In genomic region chr16:10579965-10580918, GRCh38 we compare ENCODE assay signal across 9 cellular contexts. TPM values are rescaled to one million over a fixed set of nuclear protein-coding genes. Genes with fewer than 3 reads are reported as not detected.
DNase-seq lines count a peak whose midpoint lies in the region; ATAC-seq, FAIRE-seq and TF ChIP-seq lines count a peak whose summit lies in the region.
"Had no signal": no experiment of that assay in that cellular context is flagged by ENCODE, and none has a peak within 500 bp of the region (broad histone marks: within the 10 kb centered on the region; RNA-seq: fewer than 3 reads in every experiment).

TSS of gene EMP2 (minus strand) at chr16:10580598. CDS start at chr16:10547617, 32,981 bp downstream.

- POLR2A ChIA-PET in CD8-positive, alpha-beta T cell (lab: Charles Lee): no interaction called here

- H3K9me2 ChIP-seq in MM.1S (replicated peaks; ENCODE audit: insufficient read depth, low read length): no peaks in the 10 kb centered on the region

- peak; percentile 88 for DNase-seq in Daoy (ENCODE audit: low read depth)
- peak; percentile 39 for DNase-seq in MM.1S
- peak; percentile 48 for DNase-seq in astrocyte (ENCODE audit: low read depth)
- peak; percentile 88 for DNase-seq in left ventricle myocardium inferior
- peak; percentile 82 to 86 for DNase-seq in psoas muscle
- DNase-seq in CD8-positive, alpha-beta T cell: no peak

- H3K4me3 Mint-ChIP-seq in astrocyte (ENCODE audit: unreplicated experiment): peak within 1 kb of the TSS; percentile 81
- no peak within 1 kb of the TSS for H3K4me3 Mint-ChIP-seq in CD8-positive, alpha-beta T cell
- H3K4me3 Mint-ChIP-seq: T-helper 1 cell treated with Interleukin-12 subunit alpha and Interleukin-12 subunit beta and Interleukin-4 antibody, amounts not matched to agents 30 μg/mL and 1 μg/mL, for 36 hours had no signal

- H3K27ac ChIP-seq in MM.1S (ENCODE audit: low read length) (no peak within 1 kb of the TSS), astrocyte (ENCODE audit: low read depth, low read length) (peak within 1 kb of the TSS; percentile 67), left ventricle myocardium inferior (replicated peaks) (peak within 1 kb of the TSS; percentile 99), psoas muscle (peak within 1 kb of the TSS; percentile 86)
- no peak within 1 kb of the TSS for H3K27ac ChIP-seq in CD8-positive, alpha-beta T cell (ENCODE audit: low read depth, low read length)

- H3K27ac Mint-ChIP-seq in astrocyte (ENCODE audit: unreplicated experiment): no peak within 1 kb of the TSS
- H3K27ac Mint-ChIP-seq in CD8-positive, alpha-beta T cell: no peak within 1 kb of the TSS
- H3K27ac Mint-ChIP-seq: T-helper 1 cell treated with Interleukin-12 subunit alpha and Interleukin-12 subunit beta and Interleukin-4 antibody, amounts not matched to agents 30 μg/mL and 1 μg/mL, for 36 hours had no signal

- H2AFZ ChIP-seq in MM.1S (ENCODE audit: low read length): peak within 1 kb of the TSS; percentile 97
- peak within 1 kb of the TSS; percentile 96 for H2AFZ ChIP-seq in astrocyte (ENCODE audit: low read depth, low read length)

- H3K4me1 Mint-ChIP-seq in astrocyte (ENCODE audit: low read depth, unreplicated experiment): peaks cover 14% of the 10 kb centered on the region
- H3K4me1 Mint-ChIP-seq in CD8-positive, alpha-beta T cell (ENCODE audit: low read depth): peaks cover 2% of the 10 kb centered on the region

- 0 to 1% (median 1%) methylated on average over 63 to 92 of the region's 92 CpGs for WGBS in psoas muscle, 3 donors

- ATAC-seq in psoas muscle (peak; percentile 62 to 83 (median 70)), HG03521 (IDR thresholded peaks at IDR 0.05; ENCODE audit: unreplicated experiment) (no peak), HG02981 (IDR thresholded peaks at IDR 0.05; ENCODE audit: unreplicated experiment) (no peak)
- no peak for ATAC-seq in CD8-positive, alpha-beta T cell

- peaks cover 24% of the 10 kb centered on the region for H3K79me2 ChIP-seq in MM.1S (ENCODE audit: low read length)
- H3K79me2 ChIP-seq in astrocyte (ENCODE audit: insufficient read depth, low read length): peaks cover 23% of the 10 kb centered on the region

- H3K36me3 Mint-ChIP-seq in astrocyte (ENCODE audit: low read depth, unreplicated experiment): no peaks in the 10 kb centered on the region
- H3K36me3 Mint-ChIP-seq in CD8-positive, alpha-beta T cell: no peaks in the 10 kb centered on the region

- intact Hi-C loops in left ventricle myocardium inferior (cut with micrococcal nuclease): no loop called here
- intact Hi-C loops in psoas muscle (cut with DNase I): loop anchor here (5.0 to 10.0 kb wide), 5 partner anchors 53 to 342 kb away; partner anchors contain the start of gene NUBP1 (in 1 of the 2)
- intact Hi-C loops in CD8-positive, alpha-beta T cell (cut with DNase I, micrococcal nuclease): no loop called here

- H3K36me3 ChIP-seq in MM.1S (replicated peaks; ENCODE audit: insufficient read depth, low read length) (no peaks in the 10 kb centered on the region), astrocyte (ENCODE audit: insufficient read depth, low read length) (no peaks in the 10 kb centered on the region), left ventricle myocardium inferior (no peaks in the 10 kb centered on the region), psoas muscle (ENCODE audit: insufficient read depth in 1 of 2, low read depth in 1 of 2) (no peaks in the 10 kb centered on the region)
- H3K36me3 ChIP-seq in CD8-positive, alpha-beta T cell (ENCODE audit: insufficient read depth, low read length): no peaks in the 10 kb centered on the region

- peaks cover 16% of the 10 kb centered on the region for H3K4me1 ChIP-seq in MM.1S (ENCODE audit: low read length)
- peaks cover 27% of the 10 kb centered on the region for H3K4me1 ChIP-seq in astrocyte (ENCODE audit: insufficient read depth, low read length)
- peaks cover 65% of the 10 kb centered on the region for H3K4me1 ChIP-seq in left ventricle myocardium inferior
- peaks cover 43% of the 10 kb centered on the region for H3K4me1 ChIP-seq in psoas muscle
- no peaks in the 10 kb centered on the region for H3K4me1 ChIP-seq in CD8-positive, alpha-beta T cell (ENCODE audit: insufficient read depth, low read length)

- H3F3A ChIP-seq in MM.1S (ENCODE audit: insufficient read depth, low read length): 0 out of 2 replicates have a peak, but pooled peaks cover 9% of the 10 kb centered on the region

- FAIRE-seq in astrocyte (lab: Jason Lieb, UNC): no peak

- H3K4me3 ChIP-seq in MM.1S (ENCODE audit: low read length) (peak within 1 kb of the TSS; percentile 82), astrocyte (ENCODE audit: insufficient read depth, low read depth, low read length) (peak within 1 kb of the TSS; percentile 74), left ventricle myocardium inferior (peak within 1 kb of the TSS; percentile 100), psoas muscle (peak within 1 kb of the TSS; percentile 86)
- H3K4me3 ChIP-seq in CD8-positive, alpha-beta T cell (ENCODE audit: low read depth, low read length): no peak within 1 kb of the TSS

- H3K9me3 ChIP-seq in MM.1S (replicated peaks; ENCODE audit: insufficient read depth, low read length): no peaks in the 10 kb centered on the region
- no peaks in the 10 kb centered on the region for H3K9me3 ChIP-seq in astrocyte (ENCODE audit: insufficient read depth, low read depth, low read length)
- no peaks in the 10 kb centered on the region for H3K9me3 ChIP-seq in left ventricle myocardium inferior (replicated peaks)
- no peaks in the 10 kb centered on the region for H3K9me3 ChIP-seq in psoas muscle
- no peaks in the 10 kb centered on the region for H3K9me3 ChIP-seq in CD8-positive, alpha-beta T cell (ENCODE audit: low read length)

- H3K9ac ChIP-seq in MM.1S (ENCODE audit: low read length): peak within 1 kb of the TSS; percentile 74
- H3K9ac ChIP-seq in astrocyte (ENCODE audit: low read length): peak within 1 kb of the TSS; percentile 89

- peak; percentile 38 for TF ChIP-seq CTCF in MM.1S (IDR thresholded peaks at IDR 0.05; ENCODE audit: low read length)
- peak; percentile 40 for TF ChIP-seq CTCF in astrocyte (IDR thresholded peaks at IDR 0.05; ENCODE audit: insufficient read depth, low read depth, low read length)
- TF ChIP-seq CTCF in left ventricle myocardium inferior (IDR thresholded peaks at IDR 0.05; ENCODE audit: borderline replicate concordance): peak; percentile 67
- peak; percentile 46 for TF ChIP-seq CTCF in psoas muscle (IDR thresholded peaks at IDR 0.05)
- TF ChIP-seq CTCF in CD8-positive, alpha-beta T cell (IDR thresholded peaks at IDR 0.05): no peak

- H3K9me3 Mint-ChIP-seq in astrocyte (ENCODE audit: unreplicated experiment): peaks cover 3% of the 10 kb centered on the region
- no peaks in the 10 kb centered on the region for H3K9me3 Mint-ChIP-seq in CD8-positive, alpha-beta T cell
- H3K9me3 Mint-ChIP-seq: T-helper 1 cell treated with Interleukin-12 subunit alpha and Interleukin-12 subunit beta and Interleukin-4 antibody, amounts not matched to agents 30 μg/mL and 1 μg/mL, for 36 hours had no signal

- peaks cover 22% of the 10 kb centered on the region for H3K27me3 Mint-ChIP-seq in astrocyte (ENCODE audit: low read depth, unreplicated experiment)
- H3K27me3 Mint-ChIP-seq in CD8-positive, alpha-beta T cell (ENCODE audit: low read depth): peaks cover 48% of the 10 kb centered on the region

- H4K20me1 ChIP-seq in MM.1S (ENCODE audit: insufficient read depth, low read length): no peaks in the 10 kb centered on the region
- H4K20me1 ChIP-seq in astrocyte (ENCODE audit: insufficient read depth, low read length): peaks cover 7% of the 10 kb centered on the region

- CTCF ChIA-PET in CD8-positive, alpha-beta T cell (lab: Charles Lee): no interaction called here

- H3K27me3 ChIP-seq in MM.1S (replicated peaks; ENCODE audit: insufficient read depth, low read length): peaks cover 14% of the 10 kb centered on the region; the same call in 1 of the 2 replicates
- H3K27me3 ChIP-seq in astrocyte (ENCODE audit: insufficient read depth, low read length): no peaks in the 10 kb centered on the region
- H3K27me3 ChIP-seq in left ventricle myocardium inferior (ENCODE audit: low read depth): no peaks in the 10 kb centered on the region
- H3K27me3 ChIP-seq in psoas muscle (ENCODE audit: insufficient read depth in 3 of 3, low read length in 2 of 3): no peaks in the 10 kb centered on the region
- peaks cover 6% of the 10 kb centered on the region for H3K27me3 ChIP-seq in CD8-positive, alpha-beta T cell (ENCODE audit: insufficient read depth, low read length)

- H3K4me2 ChIP-seq in MM.1S (ENCODE audit: low read depth, low read length) (peak within 1 kb of the TSS; percentile 90), astrocyte (ENCODE audit: low read length) (peak within 1 kb of the TSS; percentile 95)

RNA-seq across cellular contexts. Expression of gene EMP2, which starts in this region (rescaled TPM):
- 14.2 and 15.5 TPM in 2 replicates for total RNA-seq in Daoy (2014; rRNA removed; shearing (Covaris generic))
- total RNA-seq in astrocyte (1.7 and 2.3 TPM in 2 replicates), left ventricle myocardium inferior (60.5 TPM), psoas muscle (10 to 100 TPM; 11.0 to 25.4 (median 17.7) TPM)
- 10 to 100 TPM in 1 of 3 donors, 1 to 10 TPM in 2; 8.0 to 22.8 (median 9.9) TPM for polyA plus RNA-seq in psoas muscle
- not detected for total RNA-seq in CD8-positive, alpha-beta T cell

Comparison
In these comparisons a context has a peak if more than half of its experiments do, and no peak if none do; other contexts are left out.
1. DNase-seq: peak in Daoy (single experiment), MM.1S (single experiment), astrocyte (single experiment), left ventricle myocardium inferior (single experiment) and psoas muscle (2 of 2); none in CD8-positive, alpha-beta T cell (0 of 7).
2. H3K27ac ChIP-seq: peak in astrocyte (single experiment), left ventricle myocardium inferior (single experiment) and psoas muscle (single experiment); none in MM.1S (single experiment) and CD8-positive, alpha-beta T cell (single experiment).
3. ATAC-seq: peak in psoas muscle (4 of 4); none in CD8-positive, alpha-beta T cell (single experiment), HG03521 (single experiment) and HG02981 (single experiment).
4. intact Hi-C loops: an anchor here in psoas muscle (5.0 to 10.0 kb wide); none called in left ventricle myocardium inferior and CD8-positive, alpha-beta T cell.